8 cellular contexts compared by ENCODE assay signal in the genomic region with DNA sequence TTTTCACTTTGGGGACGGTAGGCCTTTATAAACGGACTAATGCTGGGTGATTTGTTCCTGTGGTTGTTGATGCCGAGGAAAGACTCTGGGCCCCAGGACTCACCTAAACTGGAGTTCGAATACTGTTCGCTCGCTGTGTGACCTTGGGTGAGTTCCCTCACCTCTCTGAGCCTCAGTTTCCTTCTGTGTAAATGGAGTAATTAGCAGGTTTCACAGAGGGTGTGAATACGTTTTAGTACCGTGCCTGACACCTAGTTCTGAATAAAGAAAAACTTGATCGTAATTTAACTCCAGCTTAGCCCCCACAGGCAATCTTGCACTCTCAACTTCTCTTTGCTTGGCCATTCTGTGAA. TPM values are rescaled to one million over a fixed set of nuclear protein-coding genes. Genes with fewer than 3 reads are reported as not detected.
DNase-seq lines count a peak whose midpoint lies in the region; ATAC-seq and TF ChIP-seq lines count a peak whose summit lies in the region.

No MANE protein-coding gene starts in this region.

- peak overlapping the region; percentile 97 for H3K4me3 ChIP-seq in AG04450 (ENCODE audit: low read depth, low read length)
- peak overlapping the region; percentile 93 for H3K4me3 ChIP-seq in colonic mucosa

- H3K27me3 ChIP-seq in AG04450 (ENCODE audit: control insufficient read depth, insufficient read depth, low read length) (no peaks in the 10 kb centered on the region), colonic mucosa (no peaks in the 10 kb centered on the region)

- intact Hi-C loops in colonic mucosa (cut with DNase I), result loop anchor here (5.0 kb wide), 1 partner anchor 46 kb away; no protein-coding TSS in a partner anchor

- H3K9me3 ChIP-seq in AG04450 (ENCODE audit: control insufficient read depth, insufficient read depth, low read length) (no peaks in the 10 kb centered on the region), KOPT-K1 (ENCODE audit: insufficient read depth, low read length, poor library complexity, severe bottlenecking) (no peaks in the 10 kb centered on the region), colonic mucosa (no peaks in the 10 kb centered on the region)

- no peak for ATAC-seq in naive B cell (ENCODE audit: low read depth in 2 of 2)
- no peak for ATAC-seq in esophagus mucosa

- H3K4me1 Mint-ChIP-seq in naive B cell, result peaks cover 29 to 53% (median 31%) of the 10 kb centered on the region in 3 donors

- H3K27me3 Mint-ChIP-seq in naive B cell, result no peaks in the 10 kb centered on the region

- POLR2A ChIA-PET in AG04450 (lab: Yijun Ruan, JAX), result interaction anchor here (0.9 to 1.9 kb wide), 5 partner anchors 15 to 32 kb away, joined by 3 to 12 read pairs (median 3); no protein-coding TSS in a partner anchor

- no peaks in the 10 kb centered on the region for H3K36me3 Mint-ChIP-seq in naive B cell

- CTCF ChIA-PET in AG04450 (lab: Charles Lee), result interaction anchor here (1.2 to 4.0 kb wide), 4 partner anchors 16 to 50 kb away, joined by 3 to 20 read pairs (median 16); no protein-coding TSS in a partner anchor

- TF ChIP-seq CTCF in AG04450 (IDR thresholded peaks at IDR 0.05; ENCODE audit: low read depth, low read length) (no peak), colonic mucosa (IDR thresholded peaks at IDR 0.05) (no peak)

- H3K4me1 ChIP-seq in colonic mucosa, result peaks cover 5% of the 10 kb centered on the region

- peak overlapping the region; percentile 96 to 99 (median 97) for H3K4me3 Mint-ChIP-seq in naive B cell

- H3K9me3 Mint-ChIP-seq in naive B cell, result no peaks in the 10 kb centered on the region

- H3K36me3 ChIP-seq in KOPT-K1 (ENCODE audit: insufficient read depth, low read length) (no peaks in the 10 kb centered on the region), colonic mucosa (no peaks in the 10 kb centered on the region)

- H3K27ac Mint-ChIP-seq in naive B cell, result peak overlapping the region; percentile 87 to 99 (median 98)

- H3K27ac ChIP-seq in AG04450 (ENCODE audit: low read depth, low read length) (peak overlapping the region; percentile 98), KOPT-K1 (ENCODE audit: low read depth, low read length, poor library complexity, severe bottlenecking) (peak overlapping the region; percentile 92), colonic mucosa (peak overlapping the region; percentile 93)

- peak overlapping the region; percentile 93 for H3K9ac ChIP-seq in colonic mucosa (ENCODE audit: low read depth in 2 of 2, low read length in 2 of 2)

- DNase-seq in AG04450 (ENCODE audit: low read depth, low spot score) (no peak), colonic mucosa (no peak), naive B cell (no peak), GOT3 (lab: John Stamatoyannopoulos, UW) (no peak), DMS 273 treated with DMSO at 0.1 percent for 48 hours (lab: John Stamatoyannopoulos, UW) (no peak), NCI-H748 treated with DMSO at 0.1 percent for 48 hours (lab: John Stamatoyannopoulos, UW) (no peak)

RNA-seq across cellular contexts. Expression of a gene that starts 0.5 kb away (rescaled TPM):
- 40.5 and 42.8 TPM in 2 replicates for polyA plus RNA-seq in AG04450 (2011; rRNA removed)
- polyA minus RNA-seq in AG04450 (2011; rRNA and poly(A)+ RNA removed), result 78.1 and 83.4 TPM in 2 replicates
- 10 to 100 TPM; 44.6 to 52.0 TPM for total RNA-seq in colonic mucosa
- polyA plus RNA-seq in naive B cell (ENCODE audit: low read depth in 6 of 6), result 10 to 100 TPM; 19.8 to 30.1 (median 24.4) TPM
- total RNA-seq in esophagus mucosa, result 29.6 TPM

RNA-seq across cellular contexts. Expression of a gene that starts 0.8 kb away (rescaled TPM):
- polyA plus RNA-seq in AG04450 (2011; rRNA removed) (119 and 128 TPM in 2 replicates), naive B cell (ENCODE audit: low read depth in 6 of 6) (10 to 100 TPM; 15.6 to 19.8 (median 17.1) TPM)
- polyA minus RNA-seq in AG04450 (2011; rRNA and poly(A)+ RNA removed), result 297 and 364 TPM in 2 replicates
- total RNA-seq in colonic mucosa (10 to 100 TPM; 50.3 to 74.8 TPM), esophagus mucosa (51.7 TPM)
